In genomic region chr5:121024416-121025311, GRCh38 we compare ENCODE assay signal across 19 cellular contexts.
"Had no signal": no experiment of that assay in that cellular context is flagged by ENCODE, and none has a peak within 500 bp of the region (broad histone marks: within the 10 kb centered on the region; RNA-seq: fewer than 3 reads in every experiment).

No MANE protein-coding gene starts in this region.

- DNase-seq: effector memory CD8-positive, alpha-beta T cell; erythroblast; foreskin keratinocyte; kidney; left cardiac atrium; left ventricle myocardium inferior; lower lobe of right lung; midbrain; occipital lobe; pancreas; right cardiac atrium; small intestine; stimulated activated CD4-positive, alpha-beta T cell treated with anti-CD3 and anti-CD28 coated beads, Interleukin-12 subunit alpha, Interleukin-12 subunit beta, amount 100 ng/mL, for 4 hours; stimulated activated naive CD4-positive, alpha-beta T cell treated with Interleukin-2 at 50 U/mL for 16 hours; trophoblast cell had no signal

- H3K79me2 ChIP-seq: hepatocyte had no signal

- H3K36me3 ChIP-seq: left ventricle myocardium inferior, lower lobe of right lung, pancreas had no signal

- H3K4me1 ChIP-seq: foreskin keratinocyte, left ventricle myocardium inferior, lower lobe of right lung had no signal

- H3K9me3 Mint-ChIP-seq: memory B cell, nephron had no signal

- ATAC-seq: effector memory CD8-positive, alpha-beta T cell; foreskin keratinocyte; left cardiac atrium; lower lobe of right lung; pancreas; right cardiac atrium had no signal

- H3K9me3 ChIP-seq: left ventricle myocardium inferior, lower lobe of right lung, pancreas had no signal

- H3K4me3 Mint-ChIP-seq: effector memory CD8-positive, alpha-beta T cell; memory B cell; nephron had no signal

- H3K27me3 Mint-ChIP-seq: effector memory CD8-positive, alpha-beta T cell; memory B cell; progenitor cell of endocrine pancreas had no signal

- H3K4me1 Mint-ChIP-seq: memory B cell had no signal

- H2AFZ ChIP-seq: hepatocyte had no signal

- H3K27me3 ChIP-seq: foreskin keratinocyte, hepatocyte, pancreas had no signal

- H3K4me3 ChIP-seq: hepatocyte, left ventricle myocardium inferior, lower lobe of right lung, pancreas had no signal

- H3K27ac Mint-ChIP-seq: effector memory CD8-positive, alpha-beta T cell; memory B cell; nephron; progenitor cell of endocrine pancreas had no signal

- H3K36me3 Mint-ChIP-seq: memory B cell had no signal

- H3K4me2 ChIP-seq: hepatocyte had no signal
